17 cellular contexts compared by ENCODE assay signal in the genomic region with DNA sequence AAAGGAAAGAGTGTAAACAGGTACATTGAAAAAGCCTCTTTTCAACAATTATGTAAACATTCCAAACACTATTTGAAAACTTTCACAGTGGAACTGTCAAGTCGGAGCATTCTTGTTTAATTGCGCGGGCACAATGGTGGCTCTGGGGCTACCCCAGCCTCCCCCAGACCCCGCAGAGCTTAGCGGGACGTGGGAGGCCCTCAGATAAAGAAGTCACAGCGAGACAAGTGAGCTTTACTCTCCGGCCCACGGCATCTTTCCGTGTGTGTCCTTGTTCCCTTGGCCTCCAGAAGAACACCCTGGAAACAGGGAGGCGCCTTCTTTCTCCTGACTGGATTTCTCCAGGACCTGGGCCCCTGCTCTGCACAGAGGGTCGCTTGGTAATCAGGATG.
DNase-seq lines count a peak whose midpoint lies in the region; ATAC-seq, FAIRE-seq and TF ChIP-seq lines count a peak whose summit lies in the region.
"Had no signal": no experiment of that assay in that cellular context is flagged by ENCODE, and none has a peak within 500 bp of the region (broad histone marks: within the 10 kb centered on the region; RNA-seq: fewer than 3 reads in every experiment).

No MANE protein-coding gene starts in this region.

- H3K4me3 Mint-ChIP-seq in naive thymus-derived CD4-positive, alpha-beta T cell = peak overlapping the region in 3 of 10 donors; percentile 17 to 62 (median 61)
- H3K4me3 Mint-ChIP-seq in natural killer cell = no peak overlapping the region
- H3K4me3 Mint-ChIP-seq: activated naive CD4-positive, alpha-beta T cell treated with anti-CD3 and anti-CD28 coated beads, Interleukin-2, amount 10 ng/mL, durations not matched to agents 7 days and 5 days had no signal

- H3K4me1 ChIP-seq in smooth muscle cell (ENCODE audit: low read depth) = peaks cover 27% of the 10 kb centered on the region
- peaks cover 0 to 3% of the 10 kb centered on the region in 2 donors for H3K4me1 ChIP-seq in naive thymus-derived CD4-positive, alpha-beta T cell (ENCODE audit: control insufficient read depth in 2 of 2, insufficient read depth in 2 of 2, low read length in 2 of 2)

- FAIRE-seq in GM12892 (lab: Jason Lieb, UNC) = peak; percentile 50

- in situ Hi-C loops in astrocyte of the cerebellum (cut with HindIII; ENCODE audit: low sequenced_read_pairs) = no loop called here

- CTCF ChIA-PET in naive thymus-derived CD4-positive, alpha-beta T cell (lab: Charles Lee) = no interaction called here

- no peaks in the 10 kb centered on the region for H3K79me2 ChIP-seq in smooth muscle cell (ENCODE audit: low read depth)

- peak overlapping the region; percentile 62 for H2AFZ ChIP-seq in smooth muscle cell (ENCODE audit: low read depth)

- ATAC-seq in GM21423 (IDR thresholded peaks at IDR 0.05; ENCODE audit: unreplicated experiment) (no peak), natural killer cell (no peak)
- ATAC-seq in naive thymus-derived CD4-positive, alpha-beta T cell = no peak

- H3K9ac ChIP-seq in smooth muscle cell (ENCODE audit: low read depth) = no peak overlapping the region

- no peak for TF ChIP-seq CTCF in astrocyte of the cerebellum (IDR thresholded peaks at IDR 0.05; ENCODE audit: low read depth, low read length, missing control alignments)
- no peak for TF ChIP-seq CTCF in smooth muscle cell (IDR thresholded peaks at IDR 0.05; ENCODE audit: borderline replicate concordance, insufficient read depth, poor library complexity, severe bottlenecking)
- no peak for TF ChIP-seq CTCF in natural killer cell (IDR thresholded peaks at IDR 0.05)

- H3K4me3 ChIP-seq in astrocyte of the cerebellum (ENCODE audit: low read depth, low read length) (peak overlapping the region; percentile 23), smooth muscle cell (peak overlapping the region; percentile 45)
- H3K4me3 ChIP-seq in naive thymus-derived CD4-positive, alpha-beta T cell (ENCODE audit: low read length) = no peak overlapping the region

- peaks cover 7 to 21% (median 17%) of the 10 kb centered on the region in 7 donors for H3K4me1 Mint-ChIP-seq in naive thymus-derived CD4-positive, alpha-beta T cell
- peaks cover 0 to 6% of the 10 kb centered on the region in 2 donors for H3K4me1 Mint-ChIP-seq in natural killer cell

- H3K27me3 ChIP-seq in smooth muscle cell (ENCODE audit: low read depth) = peaks cover 75% of the 10 kb centered on the region
- H3K27me3 ChIP-seq in naive thymus-derived CD4-positive, alpha-beta T cell (ENCODE audit: control insufficient read depth in 2 of 2, insufficient read depth in 2 of 2, low read length in 2 of 2) = no peaks in the 10 kb centered on the region

- peaks cover 37 to 74% (median 57%) of the 10 kb centered on the region in 5 donors for H3K27me3 Mint-ChIP-seq in naive thymus-derived CD4-positive, alpha-beta T cell
- peaks cover 45 to 81% of the 10 kb centered on the region in 2 donors for H3K27me3 Mint-ChIP-seq in natural killer cell (ENCODE audit: low read depth in 2 of 2)

- H3K36me3 ChIP-seq in smooth muscle cell (ENCODE audit: low read depth) = no peaks in the 10 kb centered on the region
- H3K36me3 ChIP-seq in naive thymus-derived CD4-positive, alpha-beta T cell (ENCODE audit: control insufficient read depth in 2 of 3, insufficient read depth in 3 of 3, low read length in 3 of 3) = no peaks in the 10 kb centered on the region

- 27% methylated on average over 12 of the region's 12 CpGs for WGBS in smooth muscle cell (ENCODE audit: low lambda C conversion rate)

- no peaks in the 10 kb centered on the region for H4K20me1 ChIP-seq in smooth muscle cell (ENCODE audit: low read depth)

- TF ChIP-seq POLR2A in GM12892 (IDR thresholded peaks at IDR 0.05; ENCODE audit: low read depth, low read length) = no peak

- DNase-seq in GM12892 (ENCODE audit: insufficient read length) (no peak), astrocyte of the cerebellum (ENCODE audit: low read depth) (no peak), left kidney (ENCODE audit: low read depth, low spot score) (peak; percentile 60), smooth muscle cell (lab: John Stamatoyannopoulos, UW; ENCODE audit: unreplicated experiment) (no peak), natural killer cell (no peak)
- DNase-seq in naive thymus-derived CD4-positive, alpha-beta T cell = no peak
- DNase-seq in activated CD4-positive, CD25-positive, alpha-beta regulatory T cell (lab: John Stamatoyannopoulos, UW) = no peak
- DNase-seq: activated naive CD4-positive, alpha-beta T cell treated with anti-CD3 and anti-CD28 coated beads, Interleukin-2, amount 10 ng/mL, durations not matched to agents 7 days and 5 days; central memory CD4-positive, alpha-beta T cell; DMS53; mesenchymal stem cell; NCI-H1092 treated with DMSO at 0.1 percent for 48 hours; stimulated activated CD4-positive, alpha-beta T cell treated with anti-CD3 and anti-CD28 coated beads, Interleukin-2, amount 100 ng/mL, for 24 hours; stimulated activated CD8-positive, alpha-beta memory T cell treated with anti-CD3 and anti-CD28 coated beads, Interleukin-4, amount 100 ng/mL, for 48 hours had no signal

- peak overlapping the region; percentile 89 for H3K4me2 ChIP-seq in smooth muscle cell

- no peak overlapping the region for H3K27ac ChIP-seq in smooth muscle cell (ENCODE audit: low read depth)
- H3K27ac ChIP-seq in naive thymus-derived CD4-positive, alpha-beta T cell (ENCODE audit: low read depth, low read length) = no peak overlapping the region
- H3K27ac ChIP-seq: epithelial cell of prostate, VCaP had no signal

- H3K27ac Mint-ChIP-seq in naive thymus-derived CD4-positive, alpha-beta T cell = no peak overlapping the region
- no peak overlapping the region for H3K27ac Mint-ChIP-seq in natural killer cell
- H3K27ac Mint-ChIP-seq: activated naive CD4-positive, alpha-beta T cell treated with anti-CD3 and anti-CD28 coated beads, Interleukin-2, amount 10 ng/mL, durations not matched to agents 7 days and 5 days had no signal

- H3K9me3 Mint-ChIP-seq in naive thymus-derived CD4-positive, alpha-beta T cell = peaks cover 0 to 25% (median 15%) of the 10 kb centered on the region in 11 donors
- H3K9me3 Mint-ChIP-seq in natural killer cell = no peaks in the 10 kb centered on the region

- H3K36me3 Mint-ChIP-seq in naive thymus-derived CD4-positive, alpha-beta T cell = peaks cover 0 to 16% (median 3%) of the 10 kb centered on the region in 5 donors
- no peaks in the 10 kb centered on the region for H3K36me3 Mint-ChIP-seq in natural killer cell
- H3K36me3 Mint-ChIP-seq: activated naive CD4-positive, alpha-beta T cell treated with anti-CD3 and anti-CD28 coated beads, Interleukin-2, amount 10 ng/mL, durations not matched to agents 7 days and 5 days had no signal

- intact Hi-C loops in naive thymus-derived CD4-positive, alpha-beta T cell (cut with micrococcal nuclease) = no loop called here
- intact Hi-C loops in natural killer cell (cut with micrococcal nuclease) = no loop called here

- H3F3A ChIP-seq in smooth muscle cell (ENCODE audit: low read depth) = no peaks in the 10 kb centered on the region

- POLR2A ChIA-PET in naive thymus-derived CD4-positive, alpha-beta T cell (lab: Charles Lee) = no interaction called here

- no peaks in the 10 kb centered on the region for H3K9me3 ChIP-seq in smooth muscle cell (replicated peaks; ENCODE audit: low read depth)
- no peaks in the 10 kb centered on the region for H3K9me3 ChIP-seq in naive thymus-derived CD4-positive, alpha-beta T cell (ENCODE audit: control insufficient read depth in 2 of 3, low read length in 3 of 3)
